Comparison of ENCODE assay signal across 20 cellular contexts in the genomic region with DNA sequence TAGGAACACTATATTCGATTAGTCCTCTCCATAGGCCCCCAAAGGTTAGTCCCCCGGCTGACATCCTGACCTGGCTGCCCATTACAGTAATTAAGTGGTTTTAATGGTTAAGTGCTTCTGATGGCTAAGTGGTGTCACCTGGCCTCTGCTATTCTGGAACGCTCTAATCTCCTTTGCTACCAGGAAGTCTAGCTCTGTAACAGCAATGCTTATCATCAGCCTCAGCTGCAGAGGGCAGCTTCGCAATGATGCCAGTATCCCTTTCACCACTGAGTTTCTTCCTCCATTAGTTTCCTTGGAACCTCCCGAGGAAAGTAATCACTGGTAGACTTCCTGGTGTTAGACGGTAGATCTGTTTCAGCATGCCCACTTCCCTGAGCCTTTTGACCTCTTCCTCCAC. TPM values are rescaled to one million over a fixed set of nuclear protein-coding genes. Genes with fewer than 3 reads are reported as not detected.
A peak's percentile ranks its signal among the peaks of the same experiment; 100 is the strongest.
DNase-seq lines count a peak whose midpoint lies in the region; ATAC-seq and TF ChIP-seq lines count a peak whose summit lies in the region.
"Had no signal": no experiment of that assay in that cellular context is flagged by ENCODE, and none has a peak within 500 bp of the region (broad histone marks: within the 10 kb centered on the region; RNA-seq: fewer than 3 reads in every experiment).

No MANE protein-coding gene starts in this region.

- H3K36me3 Mint-ChIP-seq in activated naive CD4-positive, alpha-beta T cell treated with anti-CD3 and anti-CD28 coated beads, Interleukin-2, amount 10 ng/mL, durations not matched to agents 7 days and 5 days, result no peaks in the 10 kb centered on the region

- H3K36me3 ChIP-seq in heart right ventricle (no peaks in the 10 kb centered on the region), left ventricle myocardium inferior (no peaks in the 10 kb centered on the region)
- H3K36me3 ChIP-seq: SJCRH30 had no signal

- peak overlapping the region in 1 of 10 donors; percentile 24 for H3K27ac ChIP-seq in heart right ventricle
- no peak overlapping the region for H3K27ac ChIP-seq in left ventricle myocardium inferior (replicated peaks)
- H3K27ac ChIP-seq: PC-9, RWPE1, SJCRH30 had no signal

- ATAC-seq in heart right ventricle, result peak; percentile 36 to 92 (median 70)
- ATAC-seq in HG02973 (IDR thresholded peaks at IDR 0.05; ENCODE audit: unreplicated experiment), result no peak
- ATAC-seq in GM21786 (IDR thresholded peaks at IDR 0.05; ENCODE audit: unreplicated experiment), result no peak

- H3K27me3 Mint-ChIP-seq in activated naive CD4-positive, alpha-beta T cell treated with anti-CD3 and anti-CD28 coated beads, Interleukin-2, amount 10 ng/mL, durations not matched to agents 7 days and 5 days, result peaks cover 18% of the 10 kb centered on the region

- no peaks in the 10 kb centered on the region for H3K9me3 Mint-ChIP-seq in activated naive CD4-positive, alpha-beta T cell treated with anti-CD3 and anti-CD28 coated beads, Interleukin-2, amount 10 ng/mL, durations not matched to agents 7 days and 5 days
- H3K9me3 Mint-ChIP-seq: CD8-positive, alpha-beta memory T cell; H9 had no signal

- no peak overlapping the region for H3K4me3 ChIP-seq in heart right ventricle
- H3K4me3 ChIP-seq in left ventricle myocardium inferior, result no peak overlapping the region
- H3K4me3 ChIP-seq: PC-9, SJCRH30 had no signal

- intact Hi-C loops in heart right ventricle (cut with DNase I) (no loop called here), left ventricle myocardium inferior (cut with micrococcal nuclease) (no loop called here)

- CTCF ChIA-PET in activated naive CD4-positive, alpha-beta T cell treated with anti-CD3 and anti-CD28 coated beads, Interleukin-2, amount 10 ng/mL, durations not matched to agents 7 days and 5 days (lab: Charles Lee), result no interaction called here

- H3K27me3 ChIP-seq in heart right ventricle, result no peaks in the 10 kb centered on the region
- peaks cover 7% of the 10 kb centered on the region for H3K27me3 ChIP-seq in left ventricle myocardium inferior (ENCODE audit: low read depth)
- H3K27me3 ChIP-seq: SJCRH30 had no signal

- peak in 1 of 9 donors; percentile 12 for TF ChIP-seq CTCF in heart right ventricle (IDR thresholded peaks at IDR 0.05)
- no peak for TF ChIP-seq CTCF in left ventricle myocardium inferior (IDR thresholded peaks at IDR 0.05; ENCODE audit: borderline replicate concordance)

- H3K4me3 Mint-ChIP-seq in activated naive CD4-positive, alpha-beta T cell treated with anti-CD3 and anti-CD28 coated beads, Interleukin-2, amount 10 ng/mL, durations not matched to agents 7 days and 5 days, result no peak overlapping the region
- H3K4me3 Mint-ChIP-seq: CD8-positive, alpha-beta memory T cell; H9 had no signal

- no peak overlapping the region for H3K27ac Mint-ChIP-seq in activated naive CD4-positive, alpha-beta T cell treated with anti-CD3 and anti-CD28 coated beads, Interleukin-2, amount 10 ng/mL, durations not matched to agents 7 days and 5 days
- H3K27ac Mint-ChIP-seq: CD8-positive, alpha-beta memory T cell; H9 had no signal

- H3K9me3 ChIP-seq in heart right ventricle (no peaks in the 10 kb centered on the region), left ventricle myocardium inferior (replicated peaks) (no peaks in the 10 kb centered on the region)
- H3K9me3 ChIP-seq: SJCRH30 had no signal

- TF ChIP-seq POLR2A in erythroblast (IDR thresholded peaks at IDR 0.05; ENCODE audit: low read length), result no peak

- H3K4me1 ChIP-seq in heart right ventricle, result peaks cover 0 to 20% (median 0%) of the 10 kb centered on the region in 9 donors
- peaks cover 26% of the 10 kb centered on the region for H3K4me1 ChIP-seq in left ventricle myocardium inferior
- H3K4me1 ChIP-seq: SJCRH30 had no signal

- DNase-seq in heart right ventricle (no peak), left ventricle myocardium inferior (no peak), SK-N-DZ (ENCODE audit: low spot score) (peak; percentile 22), erythroblast (lab: John Stamatoyannopoulos, UW) (peak; percentile 30 to 39)
- no peak for DNase-seq in activated naive CD4-positive, alpha-beta T cell treated with anti-CD3 and anti-CD28 coated beads, Interleukin-2, amount 10 ng/mL, durations not matched to agents 7 days and 5 days
- DNase-seq: ACHN; C1 segment of cervical spinal cord; CD8-positive, alpha-beta memory T cell; DMS79; H9; KBM-7; NCI-H1105; NCI-H1694 treated with DMSO at 0.1 percent for 48 hours; NCI-H510A; NCI-H748 treated with DMSO at 0.1 percent for 48 hours; PC-9; SJCRH30 had no signal

- H3K4me1 Mint-ChIP-seq in activated naive CD4-positive, alpha-beta T cell treated with anti-CD3 and anti-CD28 coated beads, Interleukin-2, amount 10 ng/mL, durations not matched to agents 7 days and 5 days, result no peaks in the 10 kb centered on the region
- H3K4me1 Mint-ChIP-seq: CD8-positive, alpha-beta memory T cell; H9 had no signal

- WGBS in heart right ventricle, 2 donors, result 33 to 39% methylated on average over 6 of the region's 6 CpGs

RNA-seq across cellular contexts. Expression of gene RNF6, which starts 8.6 kb away (rescaled TPM):
- total RNA-seq in heart right ventricle (10 to 100 TPM; 17.2 to 26.6 (median 24.5) TPM), left ventricle myocardium inferior (20.6 TPM)
- polyA plus RNA-seq in heart right ventricle, result 10 to 100 TPM in 1 of 2 donors, 1 to 10 TPM in 1; 8.8 to 15.7 TPM
- polyA plus RNA-seq in SK-N-DZ (2014; cell fraction: cytosol; rRNA removed), result 10.7 and 12.3 TPM in 2 replicates
- polyA plus RNA-seq in SK-N-DZ (2014; cell fraction: nucleus; rRNA removed), result 8.3 and 12.9 TPM in 2 replicates

RNA-seq across cellular contexts. Expression of gene CDK8, which starts 23.2 kb away (rescaled TPM):
- 10 to 100 TPM in 2 of 10 donors, 1 to 10 TPM in 8; 6.4 to 11.0 (median 9.2) TPM for total RNA-seq in heart right ventricle
- 10 to 100 TPM in 1 of 2 donors, 1 to 10 TPM in 1; 9.1 to 12.5 TPM for polyA plus RNA-seq in heart right ventricle
- 11.1 TPM for total RNA-seq in left ventricle myocardium inferior
- polyA plus RNA-seq in SK-N-DZ (2014; cell fraction: cytosol; rRNA removed), result 33.4 and 33.5 TPM in 2 replicates
- 28.0 and 41.2 TPM in 2 replicates for polyA plus RNA-seq in SK-N-DZ (2014; cell fraction: nucleus; rRNA removed)

Comparison
In these comparisons a context has a peak if more than half of its experiments do, and no peak if none do; other contexts are left out.
1. ATAC-seq: peak in heart right ventricle (8 of 8); none in HG02973 (single experiment) and GM21786 (single experiment).
2. DNase-seq: peak in SK-N-DZ (single experiment) and erythroblast (2 of 2); none in heart right ventricle (0 of 2), left ventricle myocardium inferior (single experiment) and activated naive CD4-positive, alpha-beta T cell treated with anti-CD3 and anti-CD28 coated beads, Interleukin-2, amount 10 ng/mL, durations not matched to agents 7 days and 5 days (single experiment).